In genomic region chr3:128486157-128486691, GRCh38 we compare ENCODE assay signal across 1 cellular context.
TF ChIP-seq lines count a peak whose summit lies in the region.

No MANE protein-coding gene starts in this region.

TF ChIP-seq in HepG2, 621 proteins besides CTCF, POLR2A, EP300 and RAD21 (continued from another document):
- TF ChIP-seq LRRFIP1 (CRISPR knock-in tag; conservative IDR thresholded peaks at IDR 0.05) (no peak), SNAPC4 (CRISPR knock-in tag; IDR thresholded peaks at IDR 0.05) (no peak), ZNF724P (CRISPR knock-in tag; IDR thresholded peaks at IDR 0.05; ENCODE audit: borderline replicate concordance) (no peak), IKZF5 (CRISPR knock-in tag; IDR thresholded peaks at IDR 0.05) (no peak), NRL (CRISPR knock-in tag; IDR thresholded peaks at IDR 0.05; ENCODE audit: borderline replicate concordance) (no peak)
